1 cellular context compared by ENCODE assay signal in genomic region chr16:75029854-75030253, GRCh38.
TF ChIP-seq lines count a peak whose summit lies in the region.

No MANE protein-coding gene starts in this region.

TF ChIP-seq in IMR-90, 13 proteins besides CTCF, POLR2A, EP300 and RAD21:
- peak; percentile 32; the same call in 1 of the 2 replicates for TF ChIP-seq FOS (IDR thresholded peaks at IDR 0.05; ENCODE audit: low read depth, low read length)
- peak; percentile 47 for TF ChIP-seq RCOR1 (IDR thresholded peaks at IDR 0.05; ENCODE audit: insufficient replicate concordance, low read length)
- no peak for TF ChIP-seq NFE2L2 (IDR thresholded peaks at IDR 0.05; ENCODE audit: low read depth, low read length)
- no peak for TF ChIP-seq ELK1 (IDR thresholded peaks at IDR 0.05; ENCODE audit: borderline replicate concordance, low read depth, low read length)
- TF ChIP-seq CHD1 (IDR thresholded peaks at IDR 0.05; ENCODE audit: low read depth, low read length) = no peak; the same call in 1 of the 2 replicates
